1 cellular context compared by ENCODE assay signal in the genomic region with DNA sequence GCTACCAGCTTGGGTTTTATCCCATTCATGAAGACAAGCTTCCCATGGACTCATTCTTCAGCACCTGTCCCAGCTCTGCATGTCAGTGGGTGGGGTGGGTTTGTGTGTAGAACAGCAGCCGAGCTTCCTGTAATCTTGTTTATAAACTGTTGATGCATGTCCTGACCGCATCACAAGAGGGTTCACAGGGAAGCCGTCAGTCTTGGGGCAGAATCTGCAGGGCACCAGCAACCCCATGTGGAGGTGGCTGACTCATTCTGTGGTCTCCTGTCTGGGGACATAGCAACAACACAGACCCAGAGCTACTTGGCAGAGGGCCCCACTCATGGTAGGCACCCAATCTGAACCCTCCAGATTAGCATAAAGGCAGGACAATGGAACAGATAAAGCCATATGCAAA.
TF ChIP-seq lines count a peak whose summit lies in the region.

No MANE protein-coding gene starts in this region.

TF ChIP-seq in K562, 482 proteins besides CTCF, POLR2A, EP300 and RAD21 (continued from another document):
- TF ChIP-seq HDAC3 (IDR thresholded peaks at IDR 0.05; ENCODE audit: borderline replicate concordance, partially characterized antibody) (no peak), CBFA2T3 (IDR thresholded peaks at IDR 0.05) (peak; percentile 62), EGR1 (conservative IDR thresholded peaks at IDR 0.05) (peak; percentile 21; the same call in 1 of the 2 replicates), YBX1 (IDR thresholded peaks at IDR 0.05) (no peak), ZBTB2 (IDR thresholded peaks at IDR 0.05) (no peak), CBFA2T2 (conservative IDR thresholded peaks at IDR 0.05) (peak; percentile 30; the same call in 1 of the 2 replicates), RAD51 (IDR thresholded peaks at IDR 0.05; ENCODE audit: borderline replicate concordance, low read depth) (no peak), SFPQ (IDR thresholded peaks at IDR 0.05; ENCODE audit: low read depth, low read length) (no peak), LEF1 (IDR thresholded peaks at IDR 0.05) (no peak), TCF7L2 (IDR thresholded peaks at IDR 0.05; ENCODE audit: low read depth, low read length) (no peak), ZBTB5 (IDR thresholded peaks at IDR 0.05) (no peak), SNAPC5 (CRISPR knock-in tag; IDR thresholded peaks at IDR 0.05) (no peak)
- TF ChIP-seq, protein P1, sequence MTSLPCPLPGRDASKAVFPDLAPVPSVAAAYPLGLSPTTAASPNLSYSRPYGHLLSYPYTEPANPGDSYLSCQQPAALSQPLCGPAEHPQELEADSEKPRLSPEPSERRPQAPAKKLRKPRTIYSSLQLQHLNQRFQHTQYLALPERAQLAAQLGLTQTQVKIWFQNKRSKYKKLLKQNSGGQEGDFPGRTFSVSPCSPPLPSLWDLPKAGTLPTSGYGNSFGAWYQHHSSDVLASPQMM (CRISPR knock-in tag; IDR thresholded peaks at IDR 0.05), result no peak
- TF ChIP-seq, protein P2, sequence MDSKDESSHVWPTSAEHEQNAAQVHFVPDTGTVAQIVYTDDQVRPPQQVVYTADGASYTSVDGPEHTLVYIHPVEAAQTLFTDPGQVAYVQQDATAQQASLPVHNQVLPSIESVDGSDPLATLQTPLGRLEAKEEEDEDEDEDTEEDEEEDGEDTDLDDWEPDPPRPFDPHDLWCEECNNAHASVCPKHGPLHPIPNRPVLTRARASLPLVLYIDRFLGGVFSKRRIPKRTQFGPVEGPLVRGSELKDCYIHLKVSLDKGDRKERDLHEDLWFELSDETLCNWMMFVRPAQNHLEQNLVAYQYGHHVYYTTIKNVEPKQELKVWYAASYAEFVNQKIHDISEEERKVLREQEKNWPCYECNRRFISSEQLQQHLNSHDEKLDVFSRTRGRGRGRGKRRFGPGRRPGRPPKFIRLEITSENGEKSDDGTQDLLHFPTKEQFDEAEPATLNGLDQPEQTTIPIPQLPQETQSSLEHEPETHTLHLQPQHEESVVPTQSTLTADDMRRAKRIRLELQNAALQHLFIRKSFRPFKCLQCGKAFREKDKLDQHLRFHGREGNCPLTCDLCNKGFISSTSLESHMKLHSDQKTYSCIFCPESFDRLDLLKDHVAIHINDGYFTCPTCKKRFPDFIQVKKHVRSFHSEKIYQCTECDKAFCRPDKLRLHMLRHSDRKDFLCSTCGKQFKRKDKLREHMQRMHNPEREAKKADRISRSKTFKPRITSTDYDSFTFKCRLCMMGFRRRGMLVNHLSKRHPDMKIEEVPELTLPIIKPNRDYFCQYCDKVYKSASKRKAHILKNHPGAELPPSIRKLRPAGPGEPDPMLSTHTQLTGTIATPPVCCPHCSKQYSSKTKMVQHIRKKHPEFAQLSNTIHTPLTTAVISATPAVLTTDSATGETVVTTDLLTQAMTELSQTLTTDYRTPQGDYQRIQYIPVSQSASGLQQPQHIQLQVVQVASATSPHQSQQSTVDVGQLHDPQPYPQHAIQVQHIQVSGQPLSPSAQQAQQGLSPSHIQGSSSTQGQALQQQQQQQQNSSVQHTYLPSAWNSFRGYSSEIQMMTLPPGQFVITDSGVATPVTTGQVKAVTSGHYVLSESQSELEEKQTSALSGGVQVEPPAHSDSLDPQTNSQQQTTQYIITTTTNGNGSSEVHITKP (IDR thresholded peaks at IDR 0.05; ENCODE audit: partially characterized antibody), result no peak
